In genomic region chr2:224875153-224875552, GRCh38 we compare ENCODE assay signal across 17 cellular contexts.
"Had no signal": no experiment of that assay in that cellular context is flagged by ENCODE, and none has a peak within 500 bp of the region (broad histone marks: within the 10 kb centered on the region; RNA-seq: fewer than 3 reads in every experiment).

No MANE protein-coding gene starts in this region.

- H3K9me3 Mint-ChIP-seq: central memory CD8-positive, alpha-beta T cell had no signal

- H3K4me1 Mint-ChIP-seq: activated naive CD4-positive, alpha-beta T cell treated with anti-CD3 and anti-CD28 coated beads, Interleukin-2, amount 10 ng/mL, durations not matched to agents 7 days and 5 days; brain had no signal

- DNase-seq: activated CD4-positive, alpha-beta memory T cell treated with anti-CD3 and anti-CD28 coated beads for 36 hours; activated CD8-positive, alpha-beta memory T cell treated with anti-CD3 and anti-CD28 coated beads, Interleukin-2, amount 50 U/mL, for 48 hours; activated naive CD4-positive, alpha-beta T cell treated with anti-CD3 and anti-CD28 coated beads, Interleukin-2, amount 10 ng/mL, durations not matched to agents 7 days and 5 days; amygdala; dermis blood vessel endothelial cell; left cardiac atrium; naive thymus-derived CD8-positive, alpha-beta T cell; nucleus accumbens; right cardiac atrium; small intestine; uterus had no signal

- H3K4me1 ChIP-seq: thyroid gland, uterus had no signal

- H3K9me3 ChIP-seq: thyroid gland, uterus had no signal

- H3K4me3 Mint-ChIP-seq: activated CD4-positive, alpha-beta memory T cell treated with anti-CD3 and anti-CD28 coated beads for 36 hours; activated naive CD4-positive, alpha-beta T cell treated with anti-CD3 and anti-CD28 coated beads, Interleukin-2, amount 10 ng/mL, durations not matched to agents 7 days and 5 days; brain; central memory CD8-positive, alpha-beta T cell; naive thymus-derived CD8-positive, alpha-beta T cell had no signal

- H3K4me3 ChIP-seq: lung, thyroid gland, uterus had no signal

- H3K27me3 Mint-ChIP-seq: activated CD4-positive, alpha-beta memory T cell treated with anti-CD3 and anti-CD28 coated beads for 36 hours; activated naive CD4-positive, alpha-beta T cell treated with anti-CD3 and anti-CD28 coated beads, Interleukin-2, amount 10 ng/mL, durations not matched to agents 7 days and 5 days; brain; central memory CD8-positive, alpha-beta T cell; naive thymus-derived CD8-positive, alpha-beta T cell; progenitor cell of endocrine pancreas had no signal

- H3K36me3 Mint-ChIP-seq: brain had no signal

- H3K27ac Mint-ChIP-seq: activated CD4-positive, alpha-beta memory T cell treated with anti-CD3 and anti-CD28 coated beads for 36 hours; brain; progenitor cell of endocrine pancreas had no signal

- H3K36me3 ChIP-seq: thyroid gland, uterus had no signal

- H3K27me3 ChIP-seq: thyroid gland, uterus had no signal

- H3K27ac ChIP-seq: thyroid gland, uterus had no signal

- ATAC-seq: activated CD4-positive, CD25-positive, alpha-beta regulatory T cell treated with anti-CD3 and anti-CD28 coated beads, Interleukin-2, amount 50 U/mL, for 24 hours; left cardiac atrium; naive thymus-derived CD8-positive, alpha-beta T cell; right cardiac atrium had no signal
